In genomic region chr15:34084086-34084485, GRCh38 we compare ENCODE assay signal across 15 cellular contexts. TPM values are rescaled to one million over a fixed set of nuclear protein-coding genes. Genes with fewer than 3 reads are reported as not detected.
DNase-seq lines count a peak whose midpoint lies in the region; FAIRE-seq and TF ChIP-seq lines count a peak whose summit lies in the region.
"Had no signal": no experiment of that assay in that cellular context is flagged by ENCODE, and none has a peak within 500 bp of the region (broad histone marks: within the 10 kb centered on the region; RNA-seq: fewer than 3 reads in every experiment).

No MANE protein-coding gene starts in this region.

- no peak for TF ChIP-seq POLR2A in esophagus muscularis mucosa (IDR thresholded peaks at IDR 0.05; ENCODE audit: low read depth)

- no peaks in the 10 kb centered on the region for H3K4me1 Mint-ChIP-seq in Caco-2 (ENCODE audit: low read depth, unreplicated experiment)
- H3K4me1 Mint-ChIP-seq in nephron progenitor cell = no peaks in the 10 kb centered on the region
- H3K4me1 Mint-ChIP-seq: nephron; stimulated activated naive CD8-positive, alpha-beta T cell treated with anti-CD3 and anti-CD28 coated beads, Interleukin-15, amount 100 ng/mL, for 72 hours had no signal

- DNase-seq in Caco-2 = no peak
- DNase-seq in LNCaP clone FGC (ENCODE audit: low read depth) = peak; percentile 82
- DNase-seq in esophagus muscularis mucosa (ENCODE audit: extremely low spot score) = no peak
- no peak for DNase-seq in nephron progenitor cell
- DNase-seq in T1000 (lab: John Stamatoyannopoulos, UW) = no peak
- DNase-seq in RKO (ENCODE audit: low spot score) = no peak
- no peak for DNase-seq in activated effector memory CD4-positive, alpha-beta T cell treated with anti-CD3 and anti-CD28 coated beads, Interleukin-2, amount 50 U/mL, for 16 hours
- no peak for DNase-seq in D721Med (ENCODE audit: insufficient read length, low spot score)
- DNase-seq: CD4-positive, alpha-beta T cell; NCI-H1105; OCI-M1; small intestine; stimulated activated naive CD8-positive, alpha-beta T cell treated with anti-CD3 and anti-CD28 coated beads, Interleukin-15, amount 100 ng/mL, for 72 hours had no signal

- no peaks in the 10 kb centered on the region for H3K9me3 ChIP-seq in Caco-2
- no peaks in the 10 kb centered on the region for H3K9me3 ChIP-seq in esophagus muscularis mucosa
- H3K9me3 ChIP-seq: heart left ventricle had no signal

- H3K36me3 ChIP-seq in Caco-2 (ENCODE audit: control insufficient read depth, insufficient read depth, low read length) = no peaks in the 10 kb centered on the region
- H3K36me3 ChIP-seq in esophagus muscularis mucosa = peaks cover 23 to 66% (median 52%) of the 10 kb centered on the region in 4 donors

- H3K4me1 ChIP-seq in Caco-2 (peaks cover 9% of the 10 kb centered on the region), esophagus muscularis mucosa (peaks cover 0 to 11% (median 0%) of the 10 kb centered on the region in 4 donors)
- H3K4me1 ChIP-seq: heart left ventricle had no signal

- CTCF ChIA-PET in Caco-2 (lab: Charles Lee) = no interaction called here

- no peaks in the 10 kb centered on the region for H3K27me3 Mint-ChIP-seq in Caco-2 (ENCODE audit: insufficient read depth, unreplicated experiment)
- peaks cover 2% of the 10 kb centered on the region for H3K27me3 Mint-ChIP-seq in nephron progenitor cell (ENCODE audit: low read depth, poor library complexity)
- H3K27me3 Mint-ChIP-seq: CD4-positive, alpha-beta T cell; stimulated activated naive CD8-positive, alpha-beta T cell treated with anti-CD3 and anti-CD28 coated beads, Interleukin-15, amount 100 ng/mL, for 72 hours had no signal

- H3K27me3 ChIP-seq in Caco-2 (replicated peaks; ENCODE audit: control insufficient read depth, insufficient read depth, low read length) (no peaks in the 10 kb centered on the region), esophagus muscularis mucosa (no peaks in the 10 kb centered on the region)
- H3K27me3 ChIP-seq: heart left ventricle had no signal

- H3K4me3 ChIP-seq in Caco-2 (ENCODE audit: low read depth, low read length) (no peak overlapping the region), LNCaP clone FGC (ENCODE audit: low read depth, low read length) (no peak overlapping the region), esophagus muscularis mucosa (no peak overlapping the region)
- H3K4me3 ChIP-seq: heart left ventricle had no signal

- H3K27ac ChIP-seq in esophagus muscularis mucosa (replicated peaks in 1 of 4) = peak overlapping the region in 3 of 4 donors; percentile 11 to 15 (median 14)

- no peak overlapping the region for H3K27ac Mint-ChIP-seq in Caco-2 (ENCODE audit: unreplicated experiment)
- peak overlapping the region; percentile 17 for H3K27ac Mint-ChIP-seq in nephron progenitor cell
- H3K27ac Mint-ChIP-seq: CD4-positive, alpha-beta T cell; nephron had no signal

- H3K9me3 Mint-ChIP-seq in Caco-2 (ENCODE audit: unreplicated experiment) (no peaks in the 10 kb centered on the region), nephron progenitor cell (no peaks in the 10 kb centered on the region)
- H3K9me3 Mint-ChIP-seq: CD4-positive, alpha-beta T cell; nephron; stimulated activated naive CD8-positive, alpha-beta T cell treated with anti-CD3 and anti-CD28 coated beads, Interleukin-15, amount 100 ng/mL, for 72 hours had no signal

- POLR2A ChIA-PET in Caco-2 (lab: Charles Lee) = no interaction called here

- BruUV-seq in Caco-2 (replicated peaks; lab: Mats Ljungman, UMichigan) = TSS peak; percentile 65

- H3K36me3 Mint-ChIP-seq in Caco-2 (ENCODE audit: insufficient read depth, unreplicated experiment) (peaks cover 17% of the 10 kb centered on the region), nephron progenitor cell (ENCODE audit: low read depth) (peaks cover 40% of the 10 kb centered on the region)

- no peak for TF ChIP-seq EP300 in esophagus muscularis mucosa (IDR thresholded peaks at IDR 0.05)

- no peak for FAIRE-seq in D721Med (lab: Jason Lieb, UNC)
- FAIRE-seq: small intestine had no signal

- intact Hi-C loops in Caco-2 (cut with micrococcal nuclease; ENCODE audit: unreplicated experiment) (no loop called here), esophagus muscularis mucosa (cut with DNase I) (no loop called here)

- TF ChIP-seq CTCF in Caco-2 (IDR thresholded peaks at IDR 0.05; ENCODE audit: insufficient read depth in 1 of 2, low read depth in 1 of 2, low read length in 1 of 2, severe bottlenecking in 1 of 2, unreplicated experiment in 1 of 2) (no peak), LNCaP clone FGC (IDR thresholded peaks at IDR 0.05; ENCODE audit: control insufficient read depth, extremely low read depth, insufficient read depth) (no peak), esophagus muscularis mucosa (IDR thresholded peaks at IDR 0.05) (no peak), nephron progenitor cell (IDR thresholded peaks at IDR 0.05) (no peak), D721Med (IDR thresholded peaks at IDR 0.05; ENCODE audit: insufficient read depth, missing control alignments) (no peak)

- 58% methylated on average over 7 of the region's 7 CpGs for WGBS in esophagus muscularis mucosa

- H3K4me3 Mint-ChIP-seq in Caco-2 (ENCODE audit: unreplicated experiment) = no peak overlapping the region
- no peak overlapping the region for H3K4me3 Mint-ChIP-seq in nephron progenitor cell
- H3K4me3 Mint-ChIP-seq: CD4-positive, alpha-beta T cell; nephron; stimulated activated naive CD8-positive, alpha-beta T cell treated with anti-CD3 and anti-CD28 coated beads, Interleukin-15, amount 100 ng/mL, for 72 hours had no signal

RNA-seq across cellular contexts. Expression of gene EMC7, which starts 17.6 kb away (rescaled TPM):
- total RNA-seq in Caco-2 (2022) = 70.2 and 74.2 TPM in 2 replicates
- 10 to 100 TPM; 38.6 to 47.1 (median 42.4) TPM for total RNA-seq in esophagus muscularis mucosa

RNA-seq across cellular contexts. Expression of gene PGBD4, which starts 17.8 kb away (rescaled TPM):
- 1.5 and 1.7 TPM in 2 replicates for total RNA-seq in Caco-2 (2022)
- 1 to 10 TPM in 3 of 4 donors, under 1 TPM in 1; 0.66 to 1.7 (median 1.2) TPM for total RNA-seq in esophagus muscularis mucosa

RNA-seq across cellular contexts. Expression of gene AVEN, which starts 45.1 kb away (rescaled TPM):
- total RNA-seq in Caco-2 (2022) = 8.3 and 8.7 TPM in 2 replicates
- total RNA-seq in esophagus muscularis mucosa = 10 to 100 TPM; 18.2 to 30.9 (median 27.6) TPM
